ENCODE assay signal across 23 cellular contexts in genomic region chr1:5769146-5769545, GRCh38.
"Had no signal": no experiment of that assay in that cellular context is flagged by ENCODE, and none has a peak within 500 bp of the region (broad histone marks: within the 10 kb centered on the region; RNA-seq: fewer than 3 reads in every experiment).

No MANE protein-coding gene starts in this region.

- H3K9me3 ChIP-seq: Peyer's patch, SJCRH30, SK-N-SH had no signal

- H3K4me1 ChIP-seq: Peyer's patch, SJCRH30 had no signal

- H3K9ac ChIP-seq: KMS-11, SK-N-SH had no signal

- H3K36me3 ChIP-seq: Peyer's patch, SJCRH30 had no signal

- H3K27ac ChIP-seq: KMS-11, Peyer's patch, RWPE1, SJCRH30, VCaP had no signal

- H3K4me3 ChIP-seq: Peyer's patch, SJCRH30 had no signal

- DNase-seq: activated CD4-positive, alpha-beta memory T cell treated with anti-CD3 and anti-CD28 coated beads for 36 hours; activated CD4-positive, alpha-beta T cell treated with anti-CD3 and anti-CD28 coated beads, Interleukin-2, amount 10 ng/mL, durations not matched to agents 7 days and 5 days; activated CD4-positive, CD25-positive, alpha-beta regulatory T cell; activated CD8-positive, alpha-beta memory T cell treated with anti-CD3 and anti-CD28 coated beads for 24 hours; activated effector memory CD4-positive, alpha-beta T cell treated with anti-CD3 and anti-CD28 coated beads, Interleukin-2, amount 50 U/mL, for 16 hours; activated naive CD4-positive, alpha-beta T cell treated with Interleukin-2 at 50 U/mL for 16 hours; activated naive CD8-positive, alpha-beta T cell treated with anti-CD3 and anti-CD28 coated beads, Interleukin-2, amount 50 U/mL, for 24 hours; activated T-cell treated with anti-CD3 and anti-CD28 coated beads, Interleukin-2, amount 50 U/mL, for 4 hours; NCI-H1092; NCI-H1417; NCI-H1930; NCI-H2171 treated with DMSO at 0.1 percent for 48 hours; NCI-H226; NCI-H510A treated with DMSO at 0.1 percent for 48 hours; NCI-H69; Right ventricle myocardium superior; SJCRH30; SK-N-SH; T-helper 1 cell had no signal

- H3K27me3 ChIP-seq: Peyer's patch had no signal
